In genomic region chr2:101473581-101473910, GRCh38 we compare ENCODE assay signal across 8 cellular contexts. TPM values are rescaled to one million over a fixed set of nuclear protein-coding genes. Genes with fewer than 3 reads are reported as not detected.
DNase-seq lines count a peak whose midpoint lies in the region; ATAC-seq, FAIRE-seq and TF ChIP-seq lines count a peak whose summit lies in the region.

No MANE protein-coding gene starts in this region.

- no peak overlapping the region for H3K9ac ChIP-seq in parathyroid adenoma

- no peaks in the 10 kb centered on the region for H3K9me3 ChIP-seq in CD4-positive, alpha-beta memory T cell (ENCODE audit: control insufficient read depth in 1 of 2, low read length in 2 of 2)
- no peaks in the 10 kb centered on the region for H3K9me3 ChIP-seq in parathyroid adenoma (ENCODE audit: control insufficient read depth, low read length)

- H3K4me1 ChIP-seq in CD4-positive, alpha-beta memory T cell (ENCODE audit: insufficient read depth, low read length), result peaks cover 17% of the 10 kb centered on the region
- no peaks in the 10 kb centered on the region for H3K4me1 ChIP-seq in parathyroid adenoma

- no peak for ATAC-seq in HG02970 (IDR thresholded peaks at IDR 0.05; ENCODE audit: low FRiP score, unreplicated experiment)

- in situ Hi-C loops in G401 (cut with HindIII; ENCODE audit: low sequenced_read_pairs), result no loop called here

- no peaks in the 10 kb centered on the region for H3K36me3 ChIP-seq in CD4-positive, alpha-beta memory T cell (ENCODE audit: insufficient read depth, low read length)
- H3K36me3 ChIP-seq in parathyroid adenoma (ENCODE audit: control insufficient read depth, insufficient read depth, low read length), result no peaks in the 10 kb centered on the region

- intact Hi-C loops in CD4-positive, alpha-beta memory T cell (cut with micrococcal nuclease), result loop anchor here (5.0 kb wide), 1 partner anchor 244 kb away; no protein-coding TSS in a partner anchor

- H3K9me3 Mint-ChIP-seq in CD4-positive, alpha-beta memory T cell, result no peaks in the 10 kb centered on the region

- H3K4me3 ChIP-seq in CD4-positive, alpha-beta memory T cell (ENCODE audit: low read length in 2 of 2), result peak overlapping the region in 1 of 2 donors; percentile 63
- H3K4me3 ChIP-seq in fibroblast of villous mesenchyme (ENCODE audit: low read depth, low read length), result peak overlapping the region; percentile 61
- peak overlapping the region; percentile 34 for H3K4me3 ChIP-seq in parathyroid adenoma (ENCODE audit: low read depth, low read length)

- H3K4me2 ChIP-seq in parathyroid adenoma (ENCODE audit: low read length), result peak overlapping the region; percentile 78

- DNase-seq in CD4-positive, alpha-beta memory T cell, result no peak
- DNase-seq in fibroblast of villous mesenchyme (ENCODE audit: low read depth) (peak; percentile 82), DMS79 (lab: John Stamatoyannopoulos, UW) (no peak), urothelium cell line (ENCODE audit: low spot score) (no peak), G401 (ENCODE audit: low spot score) (no peak)

- TF ChIP-seq CTCF in VCaP (conservative IDR thresholded peaks at IDR 0.05) (no peak), fibroblast of villous mesenchyme (IDR thresholded peaks at IDR 0.05; ENCODE audit: insufficient read depth, low read depth, low read length) (no peak), parathyroid adenoma (IDR thresholded peaks at IDR 0.05) (no peak)

- H3K79me2 ChIP-seq in parathyroid adenoma, result no peaks in the 10 kb centered on the region

- no peak overlapping the region for H3K27ac ChIP-seq in CD4-positive, alpha-beta memory T cell (ENCODE audit: low read depth, low read length)
- H3K27ac ChIP-seq in VCaP, result peak overlapping the region; percentile 61; the same call in 1 of the 2 replicates
- H3K27ac ChIP-seq in parathyroid adenoma, result peak overlapping the region; percentile 52

- H3K36me3 Mint-ChIP-seq in CD4-positive, alpha-beta memory T cell, result peaks cover 0 to 2% of the 10 kb centered on the region in 2 donors

- H2AFZ ChIP-seq in parathyroid adenoma, result peak overlapping the region; percentile 82

- CTCF ChIA-PET in CD4-positive, alpha-beta memory T cell (lab: Charles Lee; ENCODE audit: partially characterized antibody), result no interaction called here

- no peaks in the 10 kb centered on the region for H3K27me3 Mint-ChIP-seq in CD4-positive, alpha-beta memory T cell

- peak overlapping the region in 3 of 7 donors; percentile 27 to 56 (median 35) for H3K27ac Mint-ChIP-seq in CD4-positive, alpha-beta memory T cell

- POLR2A ChIA-PET in CD4-positive, alpha-beta memory T cell (lab: Charles Lee; ENCODE audit: partially characterized antibody), result interaction anchor here (1.4 to 2.3 kb wide), 3 partner anchors 13 to 224 kb away, joined by 3 to 20 read pairs (median 15); partner anchors contain the start of gene MAP4K4

- peak overlapping the region; percentile 75 to 87 (median 83) for H3K4me3 Mint-ChIP-seq in CD4-positive, alpha-beta memory T cell

- H3K4me1 Mint-ChIP-seq in CD4-positive, alpha-beta memory T cell, result peaks cover 5 to 12% (median 7%) of the 10 kb centered on the region in 4 donors

- H3K27me3 ChIP-seq in CD4-positive, alpha-beta memory T cell (ENCODE audit: insufficient read depth, low read length), result no peaks in the 10 kb centered on the region
- no peaks in the 10 kb centered on the region for H3K27me3 ChIP-seq in parathyroid adenoma (ENCODE audit: control insufficient read depth, insufficient read depth, low read length)

- FAIRE-seq in urothelium cell line (lab: Jason Lieb, UNC), result no peak

RNA-seq across cellular contexts. Expression of gene RFX8, which starts 1.4 kb away (rescaled TPM):
- 1 to 10 TPM; 1.2 to 1.3 TPM for total RNA-seq in CD4-positive, alpha-beta memory T cell
- polyA plus RNA-seq in CD4-positive, alpha-beta memory T cell, result not detected
- total RNA-seq in fibroblast of villous mesenchyme, result 0.97 and 1.7 TPM in 2 replicates
- not detected in 2 replicates for total RNA-seq in G401 (2014; rRNA removed; shearing (Covaris generic))
